In genomic region chr18:63207154-63207790, GRCh38 we compare ENCODE assay signal across 9 cellular contexts.
DNase-seq lines count a peak whose midpoint lies in the region; ATAC-seq and TF ChIP-seq lines count a peak whose summit lies in the region.
"Had no signal": no experiment of that assay in that cellular context is flagged by ENCODE, and none has a peak within 500 bp of the region (broad histone marks: within the 10 kb centered on the region; RNA-seq: fewer than 3 reads in every experiment).

No MANE protein-coding gene starts in this region.

- peak overlapping the region; percentile 89 for H3K27ac Mint-ChIP-seq in activated T-helper 1 cell treated with anti-CD3 and anti-CD28 coated beads, Interleukin-12 subunit alpha, Interleukin-12 subunit beta, Interleukin-2, Interleukin-4 antibody, amounts not matched to agents 30 ng/mL and 10 ng/mL and 1 ng/mL, durations not matched to agents 14 hours and 24 hours and 36 hours
- no peak overlapping the region for H3K27ac Mint-ChIP-seq in MCF 10A (ENCODE audit: low read depth, unreplicated experiment)

- DNase-seq in heart right ventricle (no peak), cardiac septum (ENCODE audit: low spot score) (no peak), NCI-H146 (lab: John Stamatoyannopoulos, UW) (peak; percentile 90), thoracic aorta (ENCODE audit: low spot score) (no peak), HuH-7.5 (ENCODE audit: low spot score) (no peak), mesenteric fat pad (ENCODE audit: low spot score) (no peak), MCF 10A (ENCODE audit: unreplicated experiment) (no peak)
- no peak for DNase-seq in activated T-helper 1 cell treated with anti-CD3 and anti-CD28 coated beads, Interleukin-12 subunit alpha, Interleukin-12 subunit beta, Interleukin-2, Interleukin-4 antibody, amounts not matched to agents 30 ng/mL and 10 ng/mL and 1 ng/mL, durations not matched to agents 14 hours and 24 hours and 36 hours (ENCODE audit: low spot score)
- DNase-seq: NK-92 treated with Interleukin-12 subunit alpha and Interleukin-12 subunit beta, amount 100 ng/mL, for 24 hours had no signal

- H3K4me3 Mint-ChIP-seq in activated T-helper 1 cell treated with anti-CD3 and anti-CD28 coated beads, Interleukin-12 subunit alpha, Interleukin-12 subunit beta, Interleukin-2, Interleukin-4 antibody, amounts not matched to agents 30 ng/mL and 10 ng/mL and 1 ng/mL, durations not matched to agents 14 hours and 24 hours and 36 hours = peak overlapping the region; percentile 87
- H3K4me3 Mint-ChIP-seq in MCF 10A (ENCODE audit: unreplicated experiment) = no peak overlapping the region

- H3K27me3 Mint-ChIP-seq in activated T-helper 1 cell treated with anti-CD3 and anti-CD28 coated beads, Interleukin-12 subunit alpha, Interleukin-12 subunit beta, Interleukin-2, Interleukin-4 antibody, amounts not matched to agents 30 ng/mL and 10 ng/mL and 1 ng/mL, durations not matched to agents 14 hours and 24 hours and 36 hours (ENCODE audit: insufficient read depth) = no peaks in the 10 kb centered on the region
- no peaks in the 10 kb centered on the region for H3K27me3 Mint-ChIP-seq in MCF 10A (ENCODE audit: insufficient read depth, unreplicated experiment)

- BruUV-seq in MCF 10A (replicated peaks; lab: Mats Ljungman, UMichigan) = no TSS peak

- no peak overlapping the region for H3K4me3 ChIP-seq in heart right ventricle
- no peak overlapping the region for H3K4me3 ChIP-seq in thoracic aorta

- POLR2A ChIA-PET in MCF 10A (lab: Yijun Ruan, JAX) = interaction anchor here (0.9 to 1.6 kb wide), 2 partner anchors 10 to 18 kb away, joined by 3 read pairs; no protein-coding TSS in a partner anchor

- H3K27me3 ChIP-seq in heart right ventricle (no peaks in the 10 kb centered on the region), thoracic aorta (replicated peaks; ENCODE audit: insufficient read depth) (no peaks in the 10 kb centered on the region)

- ATAC-seq in heart right ventricle (peak in 5 of 8 donors; percentile 22 to 65 (median 41)), thoracic aorta (ENCODE audit: insufficient number of reproducible peaks, low FRiP score, low read depth) (no peak)

- H3K36me3 Mint-ChIP-seq in activated T-helper 1 cell treated with anti-CD3 and anti-CD28 coated beads, Interleukin-12 subunit alpha, Interleukin-12 subunit beta, Interleukin-2, Interleukin-4 antibody, amounts not matched to agents 30 ng/mL and 10 ng/mL and 1 ng/mL, durations not matched to agents 14 hours and 24 hours and 36 hours (ENCODE audit: low read depth) = peaks cover 36% of the 10 kb centered on the region
- H3K36me3 Mint-ChIP-seq in MCF 10A (ENCODE audit: insufficient read depth, unreplicated experiment) = no peaks in the 10 kb centered on the region

- H3K9me3 Mint-ChIP-seq in activated T-helper 1 cell treated with anti-CD3 and anti-CD28 coated beads, Interleukin-12 subunit alpha, Interleukin-12 subunit beta, Interleukin-2, Interleukin-4 antibody, amounts not matched to agents 30 ng/mL and 10 ng/mL and 1 ng/mL, durations not matched to agents 14 hours and 24 hours and 36 hours = no peaks in the 10 kb centered on the region
- H3K9me3 Mint-ChIP-seq in MCF 10A (ENCODE audit: unreplicated experiment) = no peaks in the 10 kb centered on the region

- H3K4me1 Mint-ChIP-seq in activated T-helper 1 cell treated with anti-CD3 and anti-CD28 coated beads, Interleukin-12 subunit alpha, Interleukin-12 subunit beta, Interleukin-2, Interleukin-4 antibody, amounts not matched to agents 30 ng/mL and 10 ng/mL and 1 ng/mL, durations not matched to agents 14 hours and 24 hours and 36 hours (ENCODE audit: low read depth) = peaks cover 93% of the 10 kb centered on the region
- H3K4me1 Mint-ChIP-seq in MCF 10A (ENCODE audit: insufficient read depth, unreplicated experiment) = no peaks in the 10 kb centered on the region

- intact Hi-C loops in heart right ventricle (cut with DNase I) (loop anchor here in 1 of 10 donors (10.0 kb wide), 1 partner anchor 58 kb away; no protein-coding TSS in a partner anchor), cardiac septum (cut with DNase I) (no loop called here), MCF 10A (cut with micrococcal nuclease) (no loop called here)
- intact Hi-C loops in activated T-helper 1 cell treated with anti-CD3 and anti-CD28 coated beads, Interleukin-12 subunit alpha, Interleukin-12 subunit beta, Interleukin-2, Interleukin-4 antibody, amounts not matched to agents 30 ng/mL and 10 ng/mL and 1 ng/mL, durations not matched to agents 14 hours and 24 hours and 36 hours (cut with micrococcal nuclease) = loop anchor here (5.0 to 10.0 kb wide), 2 partner anchors 190 to 492 kb away; partner anchors contain the start of gene PHLPP1

- WGBS in heart right ventricle, 2 donors = 74 to 87% methylated on average over 14 of the region's 14 CpGs

- H3K4me1 ChIP-seq in heart right ventricle = peaks cover 0 to 30% (median 21%) of the 10 kb centered on the region in 9 donors
- peaks cover 12 to 38% of the 10 kb centered on the region in 2 donors for H3K4me1 ChIP-seq in thoracic aorta (ENCODE audit: control insufficient read depth in 1 of 2, low read depth in 2 of 2)

- H3K9me3 ChIP-seq in heart right ventricle = no peaks in the 10 kb centered on the region
- H3K9me3 ChIP-seq in thoracic aorta = no peaks in the 10 kb centered on the region

- CTCF ChIA-PET in MCF 10A (lab: Yijun Ruan, JAX) = no interaction called here

- no peak for TF ChIP-seq CTCF in heart right ventricle (IDR thresholded peaks at IDR 0.05)
- peak; percentile 7 for TF ChIP-seq CTCF in thoracic aorta (IDR thresholded peaks at IDR 0.05)
- no peak for TF ChIP-seq CTCF in MCF 10A (IDR thresholded peaks at IDR 0.05; ENCODE audit: unreplicated experiment)

- no peaks in the 10 kb centered on the region for H3K36me3 ChIP-seq in heart right ventricle
- H3K36me3 ChIP-seq in thoracic aorta = no peaks in the 10 kb centered on the region

- no peak overlapping the region for H3K27ac ChIP-seq in heart right ventricle
- peak overlapping the region; percentile 76 to 80 for H3K27ac ChIP-seq in thoracic aorta

Comparison
In these comparisons a context has a peak if more than half of its experiments do, and no peak if none do; other contexts are left out.
1. H3K27ac ChIP-seq: peak in thoracic aorta (2 of 2); none in heart right ventricle (0 of 10).